In the genomic region with DNA sequence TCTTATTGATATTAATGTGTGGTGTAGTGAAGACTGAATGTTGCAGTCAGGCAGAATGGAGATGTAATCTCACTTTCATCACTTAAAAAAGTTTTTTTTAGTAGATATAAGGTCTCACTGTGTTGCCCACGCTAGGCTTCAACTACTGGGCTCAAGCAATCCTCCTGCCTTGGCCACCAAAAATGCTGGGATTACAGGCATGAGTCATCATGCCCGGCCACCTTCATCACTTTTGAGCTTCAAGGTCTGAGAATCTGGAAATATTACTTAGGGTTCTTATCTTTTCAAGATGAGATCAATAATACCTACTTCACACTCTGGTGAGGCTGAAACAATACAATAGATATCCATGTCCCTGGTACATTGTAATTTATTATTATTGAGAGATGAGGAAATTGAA, we compare ENCODE assay signal across 29 cellular contexts.
"Had no signal": no experiment of that assay in that cellular context is flagged by ENCODE, and none has a peak within 500 bp of the region (broad histone marks: within the 10 kb centered on the region; RNA-seq: fewer than 3 reads in every experiment).

No MANE protein-coding gene starts in this region.

- H3K4me1 Mint-ChIP-seq: stimulated activated memory B cell treated with anti-CD40 and anti-IgM and Interleukin-4, amounts not matched to agents 10 μg/mL and 1 μg/mL and 100 μg/mL, for 72 hours had no signal

- ATAC-seq: heart right ventricle; left cardiac atrium; left lung; naive thymus-derived CD4-positive, alpha-beta T cell; stimulated activated memory B cell treated with anti-CD40 and anti-IgM and Interleukin-4, amounts not matched to agents 10 μg/mL and 1 μg/mL and 100 μg/mL, for 72 hours; stimulated activated naive CD8-positive, alpha-beta T cell treated with anti-CD3 and anti-CD28 coated beads, Interleukin-15, Interleukin-2, amounts not matched to agents 100 U/mL and 50 U/mL, for 24 hours had no signal

- H3K36me3 Mint-ChIP-seq: naive thymus-derived CD4-positive, alpha-beta T cell; stimulated activated memory B cell treated with anti-CD40 and anti-IgM and Interleukin-4, amounts not matched to agents 10 μg/mL and 1 μg/mL and 100 μg/mL, for 72 hours had no signal

- H3K4me3 ChIP-seq: colonic mucosa, esophagus squamous epithelium, heart right ventricle, left lung, prostate gland, right atrium auricular region, skin epidermis, spleen, testis, tibial artery, upper lobe of left lung had no signal

- H3K9me3 Mint-ChIP-seq: naive thymus-derived CD4-positive, alpha-beta T cell; nephron; stimulated activated memory B cell treated with anti-CD40 and anti-IgM and Interleukin-4, amounts not matched to agents 10 μg/mL and 1 μg/mL and 100 μg/mL, for 72 hours had no signal

- H3K4me1 ChIP-seq: colonic mucosa, heart right ventricle, left lung, prostate gland, right atrium auricular region, spleen, testis, tibial artery had no signal

- H3K27ac Mint-ChIP-seq: naive thymus-derived CD4-positive, alpha-beta T cell; stimulated activated memory B cell treated with anti-CD40 and anti-IgM and Interleukin-4, amounts not matched to agents 10 μg/mL and 1 μg/mL and 100 μg/mL, for 72 hours had no signal

- H3K9me3 ChIP-seq: colonic mucosa, esophagus squamous epithelium, heart right ventricle, left lung, prostate gland, right atrium auricular region, spleen, testis, tibial artery, upper lobe of left lung had no signal

- H3K36me3 ChIP-seq: colonic mucosa, esophagus squamous epithelium, heart right ventricle, left lung, prostate gland, right atrium auricular region, spleen, tibial artery, upper lobe of left lung had no signal

- FAIRE-seq: islet of Langerhans, urothelium cell line had no signal

- H3K27me3 Mint-ChIP-seq: stimulated activated memory B cell treated with anti-CD40 and anti-IgM and Interleukin-4, amounts not matched to agents 10 μg/mL and 1 μg/mL and 100 μg/mL, for 72 hours had no signal

- H3K27ac ChIP-seq: colonic mucosa, esophagus squamous epithelium, heart right ventricle, left lung, prostate gland, right atrium auricular region, skin epidermis, spleen, testis, tibial artery, upper lobe of left lung had no signal

- H3K4me3 Mint-ChIP-seq: naive thymus-derived CD4-positive, alpha-beta T cell; nephron; stimulated activated memory B cell treated with anti-CD40 and anti-IgM and Interleukin-4, amounts not matched to agents 10 μg/mL and 1 μg/mL and 100 μg/mL, for 72 hours had no signal

- DNase-seq: colonic mucosa; dermis blood vessel endothelial cell; effector memory CD4-positive, alpha-beta T cell; erythroblast; esophagus squamous epithelium; foreskin melanocyte; glutamatergic neuron; heart right ventricle; hippocampal formation; left cardiac atrium; left lung; mesendoderm; midbrain; naive thymus-derived CD4-positive, alpha-beta T cell; nucleus accumbens; spleen; stimulated activated CD4-positive, alpha-beta T cell treated with anti-CD3 and anti-CD28 coated beads, Interleukin-4, amount 100 ng/mL, for 4 hours; stimulated activated naive CD8-positive, alpha-beta T cell treated with anti-CD3 and anti-CD28 coated beads, Interleukin-15, Interleukin-2, amounts not matched to agents 100 U/mL and 50 U/mL, for 24 hours; substantia nigra; testis; tibial artery; upper lobe of left lung had no signal

- H3K27me3 ChIP-seq: colonic mucosa, esophagus squamous epithelium, heart right ventricle, left lung, right atrium auricular region, spleen, testis, tibial artery, upper lobe of left lung had no signal
